ENCODE assay signal across 9 cellular contexts in the genomic region with DNA sequence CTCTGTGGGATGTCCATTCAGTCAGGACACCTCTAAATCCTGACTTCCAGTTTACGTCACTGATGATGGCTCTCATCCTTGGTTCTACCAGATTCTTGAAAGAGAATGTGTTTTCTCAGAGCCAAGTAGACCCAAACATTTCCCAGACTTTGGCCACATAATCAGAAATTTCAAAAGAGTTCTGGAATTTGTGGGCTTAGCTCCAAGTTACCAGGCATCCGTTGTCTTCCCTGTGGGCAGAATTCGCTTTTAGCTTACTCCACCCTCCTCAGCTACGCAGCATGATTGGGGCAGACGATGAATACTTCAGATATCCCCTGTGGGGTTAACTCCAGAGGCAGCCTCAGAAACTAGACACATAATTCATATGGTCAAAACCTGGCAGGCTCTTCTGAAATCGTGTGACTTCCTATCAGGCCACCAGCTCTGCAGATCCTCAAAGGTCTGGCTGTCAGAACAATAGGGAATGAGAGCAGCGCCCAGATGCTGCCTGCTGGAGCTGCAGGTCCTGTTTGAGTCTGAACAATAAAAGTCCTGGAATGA. TPM values are rescaled to one million over a fixed set of nuclear protein-coding genes. Genes with fewer than 3 reads are reported as not detected.
A peak's percentile ranks its signal among the peaks of the same experiment; 100 is the strongest.
DNase-seq lines count a peak whose midpoint lies in the region; ATAC-seq and TF ChIP-seq lines count a peak whose summit lies in the region.
"Had no signal": no experiment of that assay in that cellular context is flagged by ENCODE, and none has a peak within 500 bp of the region (broad histone marks: within the 10 kb centered on the region; RNA-seq: fewer than 3 reads in every experiment).

No MANE protein-coding gene starts in this region.

- DNase-seq in AG08395 (ENCODE audit: low spot score), result peak; percentile 90
- peak; percentile 77 to 91 for DNase-seq in SJSA1 (ENCODE audit: low read depth in 1 of 2, low spot score in 2 of 2)
- peak; percentile 95 to 96 for DNase-seq in fibroblast of lung (ENCODE audit: low read depth in 2 of 2)
- DNase-seq in osteoblast (ENCODE audit: insufficient read length, low spot score, missing footprints), result peak; percentile 74
- no peak for DNase-seq in NCI-H2029 (lab: John Stamatoyannopoulos, UW)
- no peak for DNase-seq in DMS53 treated with DMSO at 0.1 percent for 48 hours (lab: John Stamatoyannopoulos, UW; ENCODE audit: unreplicated experiment)
- DNase-seq: cerebellar nuclear complex had no signal

- H3K79me2 ChIP-seq in fibroblast of lung (ENCODE audit: control insufficient read depth, insufficient read depth, low read length) (no peaks in the 10 kb centered on the region), osteoblast (ENCODE audit: insufficient read depth, low read length) (peaks cover 60% of the 10 kb centered on the region)

- H3K4me3 ChIP-seq in SJSA1 (no peak overlapping the region), fibroblast of lung (replicated peaks in 1 of 4; ENCODE audit: control extremely low read depth in 1 of 4, insufficient read depth in 1 of 4, low read depth in 3 of 4, low read length in 4 of 4) (no peak overlapping the region), osteoblast (ENCODE audit: insufficient read depth, low read length) (peak overlapping the region; percentile 3)

- no peak for TF ChIP-seq CTCF in fibroblast of lung (conservative IDR thresholded peaks at IDR 0.05 in 1 of 2, IDR thresholded peaks at IDR 0.05 in 1 of 2; ENCODE audit: low read depth in 1 of 2, low read length in 2 of 2)
- no peak for TF ChIP-seq CTCF in osteoblast (IDR thresholded peaks at IDR 0.05; ENCODE audit: extremely low read depth, low read depth, low read length)

- H3K36me3 ChIP-seq in SJSA1, result no peaks in the 10 kb centered on the region
- H3K36me3 ChIP-seq in fibroblast of lung (ENCODE audit: control insufficient read depth, insufficient read depth, low read length), result no peaks in the 10 kb centered on the region
- H3K36me3 ChIP-seq in osteoblast (ENCODE audit: insufficient read depth, low read length), result no peaks in the 10 kb centered on the region

- H3K4me1 ChIP-seq in SJSA1 (replicated peaks) (peaks cover 39% of the 10 kb centered on the region), fibroblast of lung (ENCODE audit: control insufficient read depth, extremely low read depth, insufficient read depth, low read length) (peaks cover 25% of the 10 kb centered on the region), osteoblast (ENCODE audit: insufficient read depth, low read length) (peaks cover 48% of the 10 kb centered on the region)

- H2AFZ ChIP-seq in fibroblast of lung (ENCODE audit: low read length) (no peak overlapping the region), osteoblast (ENCODE audit: low read length) (no peak overlapping the region)

- H3K4me2 ChIP-seq in fibroblast of lung (ENCODE audit: extremely low read depth, insufficient read depth, low read length) (peak overlapping the region; percentile 3), osteoblast (ENCODE audit: insufficient read depth, low read length) (peak overlapping the region; percentile 35)

- H3K9me3 ChIP-seq in SJSA1 (replicated peaks) (no peaks in the 10 kb centered on the region), fibroblast of lung (ENCODE audit: control insufficient read depth, insufficient read depth, low read depth, low read length) (no peaks in the 10 kb centered on the region), osteoblast (ENCODE audit: low read depth, low read length) (no peaks in the 10 kb centered on the region)

- H3K9ac ChIP-seq in fibroblast of lung (ENCODE audit: insufficient read depth, low read length), result no peak overlapping the region

- ATAC-seq in GM18505 (IDR thresholded peaks at IDR 0.05; ENCODE audit: unreplicated experiment) (no peak), GM21528 (IDR thresholded peaks at IDR 0.05; ENCODE audit: low FRiP score, unreplicated experiment) (no peak)

- H3K27me3 ChIP-seq in SJSA1 (replicated peaks) (no peaks in the 10 kb centered on the region), fibroblast of lung (ENCODE audit: control insufficient read depth, insufficient read depth, low read length) (no peaks in the 10 kb centered on the region), osteoblast (ENCODE audit: insufficient read depth, low read length) (no peaks in the 10 kb centered on the region)

- H3K27ac ChIP-seq in SJSA1 (peak overlapping the region; percentile 68), fibroblast of lung (ENCODE audit: insufficient read depth, low read length) (peak overlapping the region; percentile 24), osteoblast (ENCODE audit: low read depth, low read length) (peak overlapping the region; percentile 89)

- no peak for TF ChIP-seq POLR2A in GM18505 (IDR thresholded peaks at IDR 0.05; ENCODE audit: borderline replicate concordance, extremely low read depth, insufficient read depth, insufficient read length)

- H4K20me1 ChIP-seq in fibroblast of lung (ENCODE audit: control insufficient read depth, extremely low read depth, insufficient read depth, low read length) (no peaks in the 10 kb centered on the region), osteoblast (ENCODE audit: insufficient read depth, low read length) (no peaks in the 10 kb centered on the region)

RNA-seq across cellular contexts. Expression of a gene that starts 30.6 kb away (rescaled TPM):
- 16.5 and 17.8 TPM in 2 replicates for total RNA-seq in SJSA1 (2014; rRNA removed; shearing (Covaris generic))
- total RNA-seq in fibroblast of lung, result 12.3 and 18.3 TPM in 2 replicates
- 18.9 and 23.4 TPM in 2 replicates for polyA plus RNA-seq in fibroblast of lung
- 13.7 and 21.2 TPM in 2 replicates for polyA plus RNA-seq in fibroblast of lung (2012)
- 31.0 and 36.9 TPM in 2 replicates for polyA minus RNA-seq in fibroblast of lung (ENCODE audit: low replicate concordance)
- total RNA-seq in osteoblast, result 25.0 and 29.2 TPM in 2 replicates

Comparison
In these comparisons a context has a peak if more than half of its experiments do, and no peak if none do; other contexts are left out.
1. DNase-seq: peak in AG08395 (single experiment), SJSA1 (2 of 2), fibroblast of lung (2 of 2) and osteoblast (single experiment); none in NCI-H2029 (single experiment) and DMS53 treated with DMSO at 0.1 percent for 48 hours (single experiment).
2. H3K27ac ChIP-seq: peak in every context shown above with its lines; median percentile 89 in osteoblast; 68 in SJSA1; 24 in fibroblast of lung.